9 cellular contexts compared by ENCODE assay signal in genomic region chr12:29725587-29726320, GRCh38. TPM values are rescaled to one million over a fixed set of nuclear protein-coding genes. Genes with fewer than 3 reads are reported as not detected.
DNase-seq lines count a peak whose midpoint lies in the region; ATAC-seq and TF ChIP-seq lines count a peak whose summit lies in the region.
"Had no signal": no experiment of that assay in that cellular context is flagged by ENCODE, and none has a peak within 500 bp of the region (broad histone marks: within the 10 kb centered on the region; RNA-seq: fewer than 3 reads in every experiment).

No MANE protein-coding gene starts in this region.

- H3K4me1 ChIP-seq in suprapubic skin (no peaks in the 10 kb centered on the region), foreskin keratinocyte (no peaks in the 10 kb centered on the region)

- no peaks in the 10 kb centered on the region for H3K4me1 Mint-ChIP-seq in effector memory CD8-positive, alpha-beta T cell (ENCODE audit: low read depth in 2 of 2)

- no peak overlapping the region for H3K27ac Mint-ChIP-seq in effector memory CD8-positive, alpha-beta T cell
- H3K27ac Mint-ChIP-seq: natural killer cell treated with Interleukin-12 subunit alpha and Interleukin-12 subunit beta and Interleukin-15 and Interleukin-18, amount 100 ng/mL, for 72 hours had no signal

- no peak for ATAC-seq in effector memory CD8-positive, alpha-beta T cell (replicated peaks)
- ATAC-seq in foreskin keratinocyte = no peak
- ATAC-seq: natural killer cell treated with Interleukin-12 subunit alpha and Interleukin-12 subunit beta and Interleukin-15 and Interleukin-18, amount 100 ng/mL, for 72 hours had no signal

- no peak overlapping the region; the same call in 1 of the 2 replicates for H3K4me3 ChIP-seq in LNCaP clone FGC (ENCODE audit: low read depth, low read length)
- H3K4me3 ChIP-seq in suprapubic skin = no peak overlapping the region

- H3K9me3 ChIP-seq in suprapubic skin = no peaks in the 10 kb centered on the region

- peaks cover 0 to 10% of the 10 kb centered on the region in 2 donors for H3K27me3 Mint-ChIP-seq in effector memory CD8-positive, alpha-beta T cell
- H3K27me3 Mint-ChIP-seq: natural killer cell treated with Interleukin-12 subunit alpha and Interleukin-12 subunit beta and Interleukin-15 and Interleukin-18, amount 100 ng/mL, for 72 hours had no signal

- H3K36me3 Mint-ChIP-seq in effector memory CD8-positive, alpha-beta T cell (ENCODE audit: insufficient read depth) = no peaks in the 10 kb centered on the region
- H3K36me3 Mint-ChIP-seq: natural killer cell treated with Interleukin-12 subunit alpha and Interleukin-12 subunit beta and Interleukin-15 and Interleukin-18, amount 100 ng/mL, for 72 hours had no signal

- no peak for TF ChIP-seq EP300 in suprapubic skin (IDR thresholded peaks at IDR 0.05)

- peak overlapping the region; percentile 73 for H3K27ac ChIP-seq in 22Rv1
- no peak overlapping the region for H3K27ac ChIP-seq in suprapubic skin
- no peak overlapping the region for H3K27ac ChIP-seq in foreskin keratinocyte

- TF ChIP-seq CTCF in 22Rv1 (IDR thresholded peaks at IDR 0.05) (no peak), LNCaP clone FGC (IDR thresholded peaks at IDR 0.05; ENCODE audit: control insufficient read depth, extremely low read depth, insufficient read depth) (no peak), GM13977 (IDR thresholded peaks at IDR 0.05; ENCODE audit: extremely low read depth, insufficient read depth, missing control alignments) (no peak), suprapubic skin (IDR thresholded peaks at IDR 0.05) (no peak), foreskin keratinocyte (conservative IDR thresholded peaks at IDR 0.05) (no peak)

- TF ChIP-seq POLR2A in suprapubic skin (IDR thresholded peaks at IDR 0.05) = no peak

- DNase-seq in LNCaP clone FGC (ENCODE audit: low read depth) (peak; percentile 53), dedifferentiated amniotic fluid mesenchymal stem cell (ENCODE audit: extremely low spot score) (peak; percentile 71), mucosa of gallbladder (ENCODE audit: low spot score) (peak; percentile 52), GM13977 (ENCODE audit: low spot score) (no peak), suprapubic skin (ENCODE audit: low spot score in 2 of 2) (no peak), foreskin keratinocyte (no peak)
- DNase-seq in effector memory CD8-positive, alpha-beta T cell = no peak

- no peaks in the 10 kb centered on the region for H3K9me3 Mint-ChIP-seq in effector memory CD8-positive, alpha-beta T cell

- no peak overlapping the region for H3K4me3 Mint-ChIP-seq in effector memory CD8-positive, alpha-beta T cell
- H3K4me3 Mint-ChIP-seq: natural killer cell treated with Interleukin-12 subunit alpha and Interleukin-12 subunit beta and Interleukin-15 and Interleukin-18, amount 100 ng/mL, for 72 hours had no signal

- no peaks in the 10 kb centered on the region for H3K36me3 ChIP-seq in suprapubic skin

- WGBS in suprapubic skin = 64% methylated on average over 6 of the region's 6 CpGs

- in situ Hi-C loops in GM13977 (cut with MboI; ENCODE audit: low pct_unique_long_range_greater_than_20kb, low sequenced_read_pairs, unreplicated experiment) = no loop called here

- H3K27me3 ChIP-seq in suprapubic skin (no peaks in the 10 kb centered on the region), foreskin keratinocyte (no peaks in the 10 kb centered on the region)

RNA-seq across cellular contexts. Expression of gene TMTC1, which starts 58.0 kb away (rescaled TPM):
- total RNA-seq in mucosa of gallbladder (20.6 TPM), suprapubic skin (10 to 100 TPM; 11.0 to 25.8 (median 19.5) TPM), foreskin keratinocyte (0.10 and 0.25 TPM in 2 replicates)
- polyA plus RNA-seq in foreskin keratinocyte = 0.04 and 0.10 TPM in 2 replicates
- total RNA-seq: natural killer cell treated with Interleukin-12 subunit alpha and Interleukin-12 subunit beta and Interleukin-15 and Interleukin-18, amount 100 ng/mL, for 72 hours had no signal

Comparison
In these comparisons a context has a peak if more than half of its experiments do, and no peak if none do; other contexts are left out.
1. DNase-seq: peak in LNCaP clone FGC (single experiment), dedifferentiated amniotic fluid mesenchymal stem cell (single experiment) and mucosa of gallbladder (single experiment); none in effector memory CD8-positive, alpha-beta T cell (0 of 3), GM13977 (single experiment), suprapubic skin (0 of 2) and foreskin keratinocyte (0 of 2).